ENCODE assay signal across 11 cellular contexts in genomic region chr21:38979271-38980196, GRCh38.
A peak's percentile ranks its signal among the peaks of the same experiment; 100 is the strongest.
DNase-seq lines count a peak whose midpoint lies in the region; ATAC-seq, FAIRE-seq and TF ChIP-seq lines count a peak whose summit lies in the region.
"Had no signal": no experiment of that assay in that cellular context is flagged by ENCODE, and none has a peak within 500 bp of the region (broad histone marks: within the 10 kb centered on the region; RNA-seq: fewer than 3 reads in every experiment).

No MANE protein-coding gene starts in this region.

- H3K4me3 Mint-ChIP-seq in MCF 10A (ENCODE audit: unreplicated experiment): no peak overlapping the region

- no peaks in the 10 kb centered on the region for H3K27me3 Mint-ChIP-seq in MCF 10A (ENCODE audit: insufficient read depth, unreplicated experiment)

- FAIRE-seq in small intestine (lab: Jason Lieb, UNC): no peak
- FAIRE-seq: colon had no signal

- TF ChIP-seq POLR2A in breast epithelium (IDR thresholded peaks at IDR 0.05): no peak

- H3K4me1 ChIP-seq in breast epithelium (peaks cover 2 to 4% of the 10 kb centered on the region in 2 donors), small intestine (ENCODE audit: control insufficient read depth in 2 of 2, insufficient read depth in 1 of 2, low read depth in 1 of 2, low read length in 1 of 2) (no peaks in the 10 kb centered on the region), tibial artery (peaks cover 0 to 3% (median 1%) of the 10 kb centered on the region in 4 donors)

- H3K27ac ChIP-seq in breast epithelium (no peak overlapping the region), small intestine (ENCODE audit: low read depth in 1 of 2, low read length in 1 of 2) (no peak overlapping the region), tibial artery (no peak overlapping the region)

- H3K9me3 Mint-ChIP-seq in MCF 10A (ENCODE audit: unreplicated experiment): no peaks in the 10 kb centered on the region

- 56 to 67% (median 61%) methylated on average over 6 of the region's 6 CpGs for WGBS in small intestine, 3 donors

- H3K9me3 ChIP-seq in breast epithelium (no peaks in the 10 kb centered on the region), small intestine (ENCODE audit: control insufficient read depth, low read depth) (no peaks in the 10 kb centered on the region), tibial artery (no peaks in the 10 kb centered on the region)

- DNase-seq in MCF 10A (ENCODE audit: unreplicated experiment) (peak; percentile 22), breast epithelium (ENCODE audit: low spot score in 2 of 2) (no peak), NCI-H69 (lab: John Stamatoyannopoulos, UW) (peak; percentile 63), small intestine (no peak), tibial artery (no peak)
- DNase-seq in stimulated activated naive CD8-positive, alpha-beta T cell treated with anti-CD3 and anti-CD28 coated beads, Interleukin-15, Interleukin-2, amounts not matched to agents 100 U/mL and 50 U/mL, for 24 hours: no peak
- DNase-seq: DMS79; stimulated activated CD4-positive, alpha-beta T cell treated with anti-CD3 and anti-CD28 coated beads, Interleukin-2, amount 100 ng/mL, for 48 hours had no signal

- H3K27me3 ChIP-seq in breast epithelium (no peaks in the 10 kb centered on the region), small intestine (ENCODE audit: control insufficient read depth in 2 of 2, insufficient read depth in 2 of 2, low read length in 2 of 2) (no peaks in the 10 kb centered on the region), tibial artery (no peaks in the 10 kb centered on the region)

- H3K4me3 ChIP-seq in breast epithelium: no peak overlapping the region
- no peak overlapping the region for H3K4me3 ChIP-seq in small intestine (ENCODE audit: low read depth in 1 of 2, low read length in 2 of 2)
- H3K4me3 ChIP-seq in tibial artery: no peak overlapping the region

- ATAC-seq in esophagus mucosa: peak; percentile 51
- ATAC-seq in stimulated activated naive CD8-positive, alpha-beta T cell treated with anti-CD3 and anti-CD28 coated beads, Interleukin-15, Interleukin-2, amounts not matched to agents 100 U/mL and 50 U/mL, for 24 hours: peak; percentile 58
- ATAC-seq in GM18519 (IDR thresholded peaks at IDR 0.05; ENCODE audit: low FRiP score, unreplicated experiment): no peak

- H3K36me3 ChIP-seq in breast epithelium: no peaks in the 10 kb centered on the region
- no peaks in the 10 kb centered on the region for H3K36me3 ChIP-seq in small intestine (ENCODE audit: control insufficient read depth in 2 of 2, insufficient read depth in 2 of 2, low read length in 2 of 2)
- no peaks in the 10 kb centered on the region for H3K36me3 ChIP-seq in tibial artery

- peak overlapping the region; percentile 4 for H3K27ac Mint-ChIP-seq in MCF 10A (ENCODE audit: low read depth, unreplicated experiment)

- intact Hi-C loops in MCF 10A (cut with micrococcal nuclease): no loop called here
- intact Hi-C loops in breast epithelium (cut with DNase I; ENCODE audit: low total_unique reads): no loop called here
- intact Hi-C loops in tibial artery (cut with DNase I; ENCODE audit: low total_unique reads): no loop called here

- POLR2A ChIA-PET in MCF 10A (lab: Yijun Ruan, JAX): interaction anchor here (0.6 to 1.7 kb wide), 14 partner anchors 9 to 768 kb away, joined by 3 to 10 read pairs (median 4); no protein-coding TSS in a partner anchor

- TF ChIP-seq CTCF in MCF 10A (IDR thresholded peaks at IDR 0.05; ENCODE audit: unreplicated experiment): no peak
- TF ChIP-seq CTCF in breast epithelium (IDR thresholded peaks at IDR 0.05): no peak
- TF ChIP-seq CTCF in tibial artery (IDR thresholded peaks at IDR 0.05): no peak

- no TSS peak for BruUV-seq in MCF 10A (replicated peaks; lab: Mats Ljungman, UMichigan)

- CTCF ChIA-PET in MCF 10A (lab: Yijun Ruan, JAX): no interaction called here

- peaks cover 14% of the 10 kb centered on the region for H3K4me1 Mint-ChIP-seq in MCF 10A (ENCODE audit: insufficient read depth, unreplicated experiment)

- H3K36me3 Mint-ChIP-seq in MCF 10A (ENCODE audit: insufficient read depth, unreplicated experiment): no peaks in the 10 kb centered on the region

Comparison
In these comparisons a context has a peak if more than half of its experiments do, and no peak if none do; other contexts are left out.
1. DNase-seq: peak in MCF 10A (single experiment) and NCI-H69 (single experiment); none in breast epithelium (0 of 2), stimulated activated naive CD8-positive, alpha-beta T cell treated with anti-CD3 and anti-CD28 coated beads, Interleukin-15, Interleukin-2, amounts not matched to agents 100 U/mL and 50 U/mL, for 24 hours (single experiment), small intestine (single experiment) and tibial artery (0 of 2).